8 cellular contexts compared by ENCODE assay signal in the genomic region with DNA sequence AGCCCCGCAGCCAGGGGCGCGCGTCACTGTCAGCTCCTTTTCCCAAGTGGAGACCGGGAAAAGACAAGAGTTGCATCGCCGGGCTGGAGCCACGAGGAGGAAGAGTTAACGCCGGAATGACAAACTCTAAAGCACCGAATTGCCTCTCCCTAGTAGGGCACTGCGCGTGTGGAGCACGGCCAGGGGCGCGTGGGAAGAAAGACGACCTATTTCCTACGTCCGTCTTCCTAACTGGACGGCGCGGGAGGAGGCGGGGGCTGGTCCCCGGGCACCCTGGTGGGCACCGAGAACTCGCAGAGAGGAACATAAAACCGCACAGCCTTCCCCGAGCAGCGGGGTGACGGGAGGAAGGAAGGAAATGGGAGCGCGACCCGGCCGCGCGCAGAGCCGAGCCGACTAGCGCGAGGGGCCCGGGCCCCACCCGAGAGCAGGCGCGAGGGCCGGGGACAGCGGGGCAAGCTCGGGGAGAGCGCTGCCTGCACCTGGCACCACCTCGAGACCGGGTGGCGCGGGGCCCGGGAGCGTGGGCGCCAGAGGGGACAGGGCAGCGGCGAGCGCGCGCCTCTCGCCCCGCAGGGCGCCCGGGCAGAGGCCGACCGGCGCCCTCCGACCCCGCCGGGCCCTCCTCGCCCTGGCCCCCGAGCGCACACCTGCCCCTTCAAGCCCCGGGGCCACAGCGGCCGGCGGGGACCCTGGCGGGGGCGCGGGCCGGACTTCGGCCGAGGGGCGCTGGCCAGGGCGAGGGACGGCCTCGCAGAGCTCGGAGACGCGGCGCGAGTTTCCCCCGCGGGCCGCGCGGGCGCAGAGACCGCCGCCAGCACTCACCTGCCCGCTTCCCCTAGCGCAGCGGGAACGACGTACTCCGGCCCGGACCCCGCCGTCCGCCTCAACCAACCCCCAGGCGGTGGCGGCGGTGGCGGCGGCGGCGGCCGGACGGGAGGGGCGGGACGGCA. TPM values are rescaled to one million over a fixed set of nuclear protein-coding genes. Genes with fewer than 3 reads are reported as not detected.
DNase-seq lines count a peak whose midpoint lies in the region; ATAC-seq, FAIRE-seq and TF ChIP-seq lines count a peak whose summit lies in the region.

No MANE protein-coding gene starts in this region.

- no peak for FAIRE-seq in astrocyte (lab: Jason Lieb, UNC)

- H3K27me3 Mint-ChIP-seq in astrocyte (ENCODE audit: low read depth, unreplicated experiment): no peaks in the 10 kb centered on the region

- no peaks in the 10 kb centered on the region for H3K9me3 ChIP-seq in astrocyte (ENCODE audit: insufficient read depth, low read depth, low read length)

- H3K36me3 ChIP-seq in astrocyte (ENCODE audit: insufficient read depth, low read length): peaks cover 2% of the 10 kb centered on the region
- H3K36me3 ChIP-seq in rectal smooth muscle tissue (ENCODE audit: control insufficient read depth, insufficient read depth, low read length): no peaks in the 10 kb centered on the region

- H3K27me3 ChIP-seq in astrocyte (ENCODE audit: insufficient read depth, low read length) (no peaks in the 10 kb centered on the region), rectal smooth muscle tissue (ENCODE audit: control insufficient read depth, insufficient read depth, low read length) (no peaks in the 10 kb centered on the region)

- H3K4me1 ChIP-seq in astrocyte (ENCODE audit: insufficient read depth, low read length) (peaks cover 9% of the 10 kb centered on the region), rectal smooth muscle tissue (ENCODE audit: control insufficient read depth, insufficient read depth, low read length) (peaks cover 19% of the 10 kb centered on the region)

- peaks cover 89% of the 10 kb centered on the region for H3K79me2 ChIP-seq in astrocyte (ENCODE audit: insufficient read depth, low read length)

- TF ChIP-seq CTCF in C4-2B (conservative IDR thresholded peaks at IDR 0.05) (no peak; the same call in 1 of the 2 replicates), astrocyte (IDR thresholded peaks at IDR 0.05; ENCODE audit: insufficient read depth, low read depth, low read length) (no peak)

- peaks cover 45% of the 10 kb centered on the region for H3K4me1 Mint-ChIP-seq in astrocyte (ENCODE audit: low read depth, unreplicated experiment)

- H3K27ac ChIP-seq in C4-2B (peak overlapping the region; percentile 85), astrocyte (ENCODE audit: low read depth, low read length) (peak overlapping the region; percentile 56), rectal smooth muscle tissue (ENCODE audit: low read depth, low read length) (peak overlapping the region; percentile 84)

- H3K4me3 Mint-ChIP-seq in astrocyte (ENCODE audit: unreplicated experiment): peak overlapping the region; percentile 95

- peak overlapping the region; percentile 81 for H3K9ac ChIP-seq in astrocyte (ENCODE audit: low read length)
- peak overlapping the region; percentile 37 for H3K9ac ChIP-seq in rectal smooth muscle tissue (ENCODE audit: low read length)

- DNase-seq in SW480 (ENCODE audit: low spot score) (peak; percentile 64), astrocyte (ENCODE audit: low read depth) (peak; percentile 65), hepatic stellate cell (ENCODE audit: low spot score) (peak; percentile 62), OCI-M2 (lab: John Stamatoyannopoulos, UW; ENCODE audit: unreplicated experiment) (no peak)

- H3K36me3 Mint-ChIP-seq in astrocyte (ENCODE audit: low read depth, unreplicated experiment): no peaks in the 10 kb centered on the region

- ATAC-seq in GM19324 (IDR thresholded peaks at IDR 0.05; ENCODE audit: low FRiP score, unreplicated experiment) (peak; percentile 5), HG03565 (IDR thresholded peaks at IDR 0.05; ENCODE audit: unreplicated experiment) (peak; percentile 0)

- peak overlapping the region; percentile 77 for H2AFZ ChIP-seq in astrocyte (ENCODE audit: low read depth, low read length)

- peak overlapping the region; percentile 59 for H3K27ac Mint-ChIP-seq in astrocyte (ENCODE audit: unreplicated experiment)

- H3K4me2 ChIP-seq in astrocyte (ENCODE audit: low read length): peak overlapping the region; percentile 93

- no peaks in the 10 kb centered on the region for H3K9me3 Mint-ChIP-seq in astrocyte (ENCODE audit: unreplicated experiment)

- H3K4me3 ChIP-seq in astrocyte (ENCODE audit: insufficient read depth, low read depth, low read length): peak overlapping the region; percentile 76
- H3K4me3 ChIP-seq in rectal smooth muscle tissue (ENCODE audit: low read length): peak overlapping the region; percentile 80

- H4K20me1 ChIP-seq in astrocyte (ENCODE audit: insufficient read depth, low read length): peaks cover 76% of the 10 kb centered on the region

RNA-seq across cellular contexts. Expression of a gene that starts 0.5 kb away (rescaled TPM):
- total RNA-seq in astrocyte: 62.8 and 65.8 TPM in 2 replicates

RNA-seq across cellular contexts. Expression of a gene that starts 1.0 kb away (rescaled TPM):
- total RNA-seq in astrocyte: 110 and 121 TPM in 2 replicates
